ENCODE assay signal across 18 cellular contexts in genomic region chr13:90171649-90172048, GRCh38.
A peak's percentile ranks its signal among the peaks of the same experiment; 100 is the strongest.
DNase-seq lines count a peak whose midpoint lies in the region; ATAC-seq, FAIRE-seq and TF ChIP-seq lines count a peak whose summit lies in the region.
"Had no signal": no experiment of that assay in that cellular context is flagged by ENCODE, and none has a peak within 500 bp of the region (broad histone marks: within the 10 kb centered on the region; RNA-seq: fewer than 3 reads in every experiment).

No MANE protein-coding gene starts in this region.

- in situ Hi-C loops in astrocyte of the spinal cord (cut with HindIII; ENCODE audit: low sequenced_read_pairs) = no loop called here

- no peak overlapping the region for H3K4me3 ChIP-seq in astrocyte of the spinal cord (ENCODE audit: low read depth, low read length)
- H3K4me3 ChIP-seq: SJSA1 had no signal

- no peak for TF ChIP-seq CTCF in astrocyte of the spinal cord (IDR thresholded peaks at IDR 0.05; ENCODE audit: low read depth, low read length)

- ATAC-seq in GM18909 (IDR thresholded peaks at IDR 0.05; ENCODE audit: poor library complexity, unreplicated experiment) (no peak), HG03571 (IDR thresholded peaks at IDR 0.05; ENCODE audit: unreplicated experiment) (no peak)
- ATAC-seq in activated CD4-positive, CD25-positive, alpha-beta regulatory T cell treated with anti-CD3 and anti-CD28 coated beads, Interleukin-2, amount 50 U/mL, for 24 hours = no peak
- ATAC-seq: PC-3 had no signal

- FAIRE-seq in frontal cortex (lab: Jason Lieb, UNC) = no peak
- FAIRE-seq: A204.1 had no signal

- DNase-seq in AG20443 (ENCODE audit: low spot score) (peak; percentile 8), M059J (ENCODE audit: low read depth) (peak; percentile 0), astrocyte of the spinal cord (ENCODE audit: low read depth, low spot score) (peak; percentile 2), foreskin melanocyte (peak; percentile 67), frontal cortex (ENCODE audit: low spot score in 2 of 2) (no peak)
- DNase-seq: GF-D8, Karpas-422, NCI-H1417, NCI-H2029, NCI-H2171, NCI-H446, NCI-H748 treated with DMSO at 0.1 percent for 48 hours, PC-3 had no signal

Comparison
In these comparisons a context has a peak if more than half of its experiments do, and no peak if none do; other contexts are left out.
1. DNase-seq: peak in AG20443 (single experiment), M059J (single experiment), astrocyte of the spinal cord (single experiment) and foreskin melanocyte (single experiment); none in frontal cortex (0 of 2).